In genomic region chr10:62843591-62843990, GRCh38 we compare ENCODE assay signal across 1 cellular context.
A peak's percentile ranks its signal among the peaks of the same experiment; 100 is the strongest.
TF ChIP-seq lines count a peak whose summit lies in the region.

No MANE protein-coding gene starts in this region.

TF ChIP-seq in GM12878, 131 proteins besides CTCF, POLR2A, EP300 and RAD21:
- TF ChIP-seq MLLT1 (IDR thresholded peaks at IDR 0.05), result peak; percentile 71; the same call in 1 of the 2 replicates
- peak in 1 of 2 experiments; percentile 87; a peak in 2 of 4 replicates for TF ChIP-seq SRF (IDR thresholded peaks at IDR 0.05; ENCODE audit: low read depth in 2 of 2, low read length in 2 of 2)
- no peak for TF ChIP-seq BCL3 (IDR thresholded peaks at IDR 0.05; ENCODE audit: borderline replicate concordance, insufficient read depth, low read depth, low read length, poor library complexity, severe bottlenecking)
- no peak for TF ChIP-seq GATAD2B (conservative IDR thresholded peaks at IDR 0.05; ENCODE audit: low read depth)
